Comparison of ENCODE assay signal across 31 cellular contexts in the genomic region with DNA sequence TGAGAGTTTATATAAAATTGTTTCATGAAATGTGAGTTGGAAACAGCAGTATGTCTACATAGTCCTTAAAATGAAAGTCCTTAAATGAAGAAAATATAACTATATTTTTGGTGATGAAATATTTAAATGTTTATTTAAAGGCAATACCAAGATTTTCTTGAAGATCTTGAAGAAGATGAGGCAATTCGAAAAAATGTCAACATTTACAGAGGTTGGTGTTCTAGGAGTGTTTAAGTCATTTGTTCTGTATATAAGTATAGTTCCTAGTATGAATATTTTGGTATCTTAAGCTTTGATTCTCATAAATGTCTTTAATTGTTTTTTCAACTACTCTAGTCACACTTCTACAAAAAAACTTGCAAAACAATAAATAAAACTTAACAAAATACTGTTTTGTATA.
"Had no signal": no experiment of that assay in that cellular context is flagged by ENCODE, and none has a peak within 500 bp of the region (broad histone marks: within the 10 kb centered on the region; RNA-seq: fewer than 3 reads in every experiment).

No MANE protein-coding gene starts in this region.

- H3K4me1 Mint-ChIP-seq: nephron; neural crest cell; stimulated activated naive B cell treated with anti-CD40 and anti-IgM and Interleukin-4, amounts not matched to agents 10 μg/mL and 1 μg/mL and 100 μg/mL, for 72 hours had no signal

- H3K9me3 ChIP-seq: neutrophil, ovary, psoas muscle, right lobe of liver, sigmoid colon, stomach, suprapubic skin, testis, tibial artery, transverse colon, upper lobe of right lung, uterus had no signal

- H3K27me3 ChIP-seq: neutrophil, ovary, right lobe of liver, sigmoid colon, stomach, suprapubic skin, testis, tibial artery, transverse colon, upper lobe of right lung, uterus had no signal

- H3K4me1 ChIP-seq: psoas muscle, sigmoid colon, suprapubic skin, testis, transverse colon, upper lobe of right lung, uterus had no signal

- H3K4me3 ChIP-seq: ovary, psoas muscle, right lobe of liver, sigmoid colon, stomach, suprapubic skin, testis, tibial artery, transverse colon, upper lobe of right lung, uterus had no signal

- H3K36me3 Mint-ChIP-seq: stimulated activated effector memory CD8-positive, alpha-beta T cell treated with anti-CD3 and anti-CD28 coated beads, Interleukin-12 subunit alpha, Interleukin-12 subunit beta, amount 100 ng/mL, for 72 hours had no signal

- ATAC-seq: naive thymus-derived CD4-positive, alpha-beta T cell; natural killer cell; psoas muscle; right cardiac atrium; right lobe of liver; stimulated activated effector memory CD8-positive, alpha-beta T cell treated with anti-CD3 and anti-CD28 coated beads, Interleukin-12 subunit alpha, Interleukin-12 subunit beta, amount 100 ng/mL, for 72 hours; stimulated activated naive B cell treated with anti-CD40 and anti-IgM and Interleukin-4, amounts not matched to agents 10 μg/mL and 1 μg/mL and 100 μg/mL, for 72 hours; upper lobe of right lung had no signal

- DNase-seq: naive thymus-derived CD4-positive, alpha-beta T cell; natural killer cell; nucleus accumbens; ovary; posterior cingulate gyrus; psoas muscle; right cardiac atrium; right lobe of liver; sigmoid colon; small intestine; stimulated activated CD4-positive, alpha-beta T cell treated with anti-CD3 and anti-CD28 coated beads, Interleukin-15, amount 100 ng/mL, for 24 hours; stimulated activated CD4-positive, alpha-beta T cell treated with anti-CD3 and anti-CD28 coated beads, Interleukin-2, amount 100 ng/mL, for 24 hours; stimulated activated CD4-positive, alpha-beta T cell treated with anti-CD3 and anti-CD28 coated beads, Interleukin-2, amount 100 ng/mL, for 48 hours; stimulated activated CD4-positive, alpha-beta T cell treated with anti-CD3 and anti-CD28 coated beads, Interleukin-4, amount 100 ng/mL, for 24 hours; stimulated activated naive B cell treated with anti-CD40 and anti-IgM and Interleukin-4, amounts not matched to agents 10 μg/mL and 1 μg/mL and 100 μg/mL, for 72 hours; stimulated activated naive CD4-positive, alpha-beta T cell treated with Interleukin-2 at 50 U/mL for 16 hours; stomach; testis; tibial artery; transverse colon; upper lobe of right lung; uterus had no signal

- H3K4me3 Mint-ChIP-seq: naive thymus-derived CD4-positive, alpha-beta T cell; natural killer cell; nephron; neural crest cell; stimulated activated effector memory CD8-positive, alpha-beta T cell treated with anti-CD3 and anti-CD28 coated beads, Interleukin-12 subunit alpha, Interleukin-12 subunit beta, amount 100 ng/mL, for 72 hours; stimulated activated naive B cell treated with anti-CD40 and anti-IgM and Interleukin-4, amounts not matched to agents 10 μg/mL and 1 μg/mL and 100 μg/mL, for 72 hours; stimulated activated naive CD8-positive, alpha-beta T cell treated with anti-CD3 and anti-CD28 coated beads, Interleukin-15, Interleukin-2, amounts not matched to agents 100 ng/mL and 50 ng/mL, for 24 hours; type B pancreatic cell had no signal

- H3K27ac Mint-ChIP-seq: naive thymus-derived CD4-positive, alpha-beta T cell; nephron; progenitor cell of endocrine pancreas; stimulated activated effector memory CD8-positive, alpha-beta T cell treated with anti-CD3 and anti-CD28 coated beads, Interleukin-12 subunit alpha, Interleukin-12 subunit beta, amount 100 ng/mL, for 72 hours; stimulated activated naive B cell treated with anti-CD40 and anti-IgM and Interleukin-4, amounts not matched to agents 10 μg/mL and 1 μg/mL and 100 μg/mL, for 72 hours; stimulated activated naive CD8-positive, alpha-beta T cell treated with anti-CD3 and anti-CD28 coated beads, Interleukin-15, Interleukin-2, amounts not matched to agents 100 ng/mL and 50 ng/mL, for 24 hours; type B pancreatic cell had no signal

- H3K27ac ChIP-seq: neutrophil, ovary, parathyroid adenoma, psoas muscle, right lobe of liver, sigmoid colon, stomach, suprapubic skin, testis, tibial artery, transverse colon, upper lobe of right lung, uterus had no signal

- H3K36me3 ChIP-seq: ovary had no signal

- H3K27me3 Mint-ChIP-seq: naive thymus-derived CD4-positive, alpha-beta T cell; progenitor cell of endocrine pancreas; stimulated activated naive B cell treated with anti-CD40 and anti-IgM and Interleukin-4, amounts not matched to agents 10 μg/mL and 1 μg/mL and 100 μg/mL, for 72 hours; stimulated activated naive CD8-positive, alpha-beta T cell treated with anti-CD3 and anti-CD28 coated beads, Interleukin-15, Interleukin-2, amounts not matched to agents 100 ng/mL and 50 ng/mL, for 24 hours; type B pancreatic cell had no signal

- H3K9me3 Mint-ChIP-seq: naive thymus-derived CD4-positive, alpha-beta T cell; natural killer cell; nephron; neural crest cell; stimulated activated effector memory CD8-positive, alpha-beta T cell treated with anti-CD3 and anti-CD28 coated beads, Interleukin-12 subunit alpha, Interleukin-12 subunit beta, amount 100 ng/mL, for 72 hours; stimulated activated naive B cell treated with anti-CD40 and anti-IgM and Interleukin-4, amounts not matched to agents 10 μg/mL and 1 μg/mL and 100 μg/mL, for 72 hours; stimulated activated naive CD8-positive, alpha-beta T cell treated with anti-CD3 and anti-CD28 coated beads, Interleukin-15, Interleukin-2, amounts not matched to agents 100 ng/mL and 50 ng/mL, for 24 hours; type B pancreatic cell had no signal
